25 cellular contexts compared by ENCODE assay signal in the genomic region with DNA sequence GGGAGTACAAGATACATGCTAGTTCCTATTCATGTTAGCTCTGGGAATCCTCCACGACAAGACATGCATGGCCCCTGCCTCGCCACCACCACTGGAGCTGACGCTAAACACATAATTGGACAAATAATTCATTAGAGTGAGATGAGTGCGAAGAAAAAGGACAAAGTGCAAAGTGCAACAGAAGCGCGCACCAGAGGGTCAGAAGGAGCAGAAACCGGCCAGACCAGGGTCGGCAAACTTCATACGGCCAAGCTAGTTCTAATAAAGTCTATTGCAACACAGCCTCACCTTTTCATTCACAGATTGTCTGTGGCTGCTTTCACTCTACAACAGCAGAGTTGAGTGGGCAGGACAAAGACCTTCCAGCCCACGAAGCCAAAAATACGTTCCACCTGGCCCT.
"Had no signal": no experiment of that assay in that cellular context is flagged by ENCODE, and none has a peak within 500 bp of the region (broad histone marks: within the 10 kb centered on the region; RNA-seq: fewer than 3 reads in every experiment).

No MANE protein-coding gene starts in this region.

- DNase-seq: natural killer cell; occipital lobe; ovary; posterior cingulate gyrus; psoas muscle; right cardiac atrium; stimulated activated CD4-positive, alpha-beta T cell treated with anti-CD3 and anti-CD28 coated beads, Interleukin-15, amount 100 ng/mL, for 24 hours; stimulated activated CD4-positive, alpha-beta T cell treated with anti-CD3 and anti-CD28 coated beads, Interleukin-2, amount 100 ng/mL, for 24 hours; stimulated activated CD4-positive, alpha-beta T cell treated with anti-CD3 and anti-CD28 coated beads, Interleukin-2, amount 100 ng/mL, for 48 hours; stimulated activated CD4-positive, alpha-beta T cell treated with anti-CD3 and anti-CD28 coated beads, Interleukin-4, amount 100 ng/mL, for 24 hours; stimulated activated naive B cell treated with anti-CD40 and anti-IgM and Interleukin-4, amounts not matched to agents 10 μg/mL and 1 μg/mL and 100 μg/mL, for 72 hours; stimulated activated naive CD4-positive, alpha-beta T cell treated with Interleukin-2 at 50 U/mL for 16 hours; stomach; thyroid gland; trophoblast cell; upper lobe of left lung had no signal

- H3K9ac ChIP-seq: neural progenitor cell, parathyroid adenoma had no signal

- H3K4me3 ChIP-seq: neural progenitor cell, ovary, psoas muscle, skin epidermis, stomach, thoracic aorta, thyroid gland, tibial nerve, upper lobe of left lung, vagina had no signal

- H3K27ac ChIP-seq: neural progenitor cell, ovary, parathyroid adenoma, psoas muscle, skin epidermis, stomach, thoracic aorta, thyroid gland, tibial nerve, upper lobe of left lung, vagina had no signal

- ATAC-seq: natural killer cell; psoas muscle; sciatic nerve; stimulated activated effector memory CD8-positive, alpha-beta T cell treated with anti-CD3 and anti-CD28 coated beads, Interleukin-12 subunit alpha, Interleukin-12 subunit beta, amount 100 ng/mL, for 72 hours; stimulated activated naive B cell treated with anti-CD40 and anti-IgM and Interleukin-4, amounts not matched to agents 10 μg/mL and 1 μg/mL and 100 μg/mL, for 72 hours had no signal

- FAIRE-seq: urothelium cell line had no signal

- H3K27me3 ChIP-seq: neural progenitor cell, ovary, stomach, thyroid gland, tibial nerve, upper lobe of left lung, vagina had no signal

- H3K36me3 ChIP-seq: neural progenitor cell, ovary, stomach, thoracic aorta, thyroid gland, tibial nerve, upper lobe of left lung, vagina had no signal

- H3K9me3 ChIP-seq: ovary, psoas muscle, stomach, thoracic aorta, thyroid gland, tibial nerve, upper lobe of left lung, vagina had no signal

- H3K4me1 ChIP-seq: neural progenitor cell, parathyroid adenoma, psoas muscle, stomach, thyroid gland, tibial nerve, upper lobe of left lung, vagina had no signal
